1 cellular context compared by ENCODE assay signal in genomic region chr1:56517404-56518130, GRCh38.
TF ChIP-seq lines count a peak whose summit lies in the region.

No MANE protein-coding gene starts in this region.

TF ChIP-seq in K562, 482 proteins besides CTCF, POLR2A, EP300 and RAD21 (continued from another document and continues in another):
- no peak for TF ChIP-seq MBD1 (CRISPR knock-in tag; IDR thresholded peaks at IDR 0.05)
- TF ChIP-seq KDM4B (IDR thresholded peaks at IDR 0.05; ENCODE audit: borderline replicate concordance in 2 of 2, low read depth in 1 of 2), result no peak
- TF ChIP-seq RUNX1 (IDR thresholded peaks at IDR 0.05; ENCODE audit: low read depth), result no peak
- TF ChIP-seq ZFP91 (CRISPR knock-in tag; IDR thresholded peaks at IDR 0.05), result no peak
- no peak for TF ChIP-seq PHF20 (IDR thresholded peaks at IDR 0.05; ENCODE audit: partially characterized antibody)
- TF ChIP-seq ARID2 (IDR thresholded peaks at IDR 0.05), result no peak
- no peak for TF ChIP-seq TSC22D4 (tag; IDR thresholded peaks at IDR 0.05)
- no peak for TF ChIP-seq ZNF583 (CRISPR knock-in tag; IDR thresholded peaks at IDR 0.05)
- TF ChIP-seq ZNF444 (CRISPR knock-in tag; IDR thresholded peaks at IDR 0.05), result no peak
- TF ChIP-seq ZNF551 (CRISPR knock-in tag; IDR thresholded peaks at IDR 0.05), result no peak
- no peak for TF ChIP-seq ZNF511 (CRISPR knock-in tag; IDR thresholded peaks at IDR 0.05)
- TF ChIP-seq SMARCB1 (IDR thresholded peaks at IDR 0.05; ENCODE audit: insufficient read length, low read depth), result no peak
- no peak for TF ChIP-seq CBX3 (IDR thresholded peaks at IDR 0.05; ENCODE audit: borderline replicate concordance in 1 of 2, low read length in 2 of 2)
- no peak for TF ChIP-seq SRSF9 (IDR thresholded peaks at IDR 0.05; ENCODE audit: borderline replicate concordance, low read depth, low read length)
- no peak for TF ChIP-seq NONO (IDR thresholded peaks at IDR 0.05; ENCODE audit: low read depth in 2 of 2, low read length in 1 of 2)
- TF ChIP-seq TGIF2 (CRISPR knock-in tag; IDR thresholded peaks at IDR 0.05), result no peak
- TF ChIP-seq ELK3 (CRISPR knock-in tag; IDR thresholded peaks at IDR 0.05), result no peak
- TF ChIP-seq NR2C1 (IDR thresholded peaks at IDR 0.05), result no peak
- TF ChIP-seq NR2C1 (tag; IDR thresholded peaks at IDR 0.05), result no peak
- TF ChIP-seq ATF3 (IDR thresholded peaks at IDR 0.05), result peak; percentile 50; the same call in 1 of the 2 replicates
- no peak for TF ChIP-seq ATF3 (CRISPR knock-in tag; conservative IDR thresholded peaks at IDR 0.05)
- peak; percentile 91 for TF ChIP-seq RBM25 (IDR thresholded peaks at IDR 0.05; ENCODE audit: low read depth, low read length, severe bottlenecking)
- TF ChIP-seq ZNF398 (CRISPR knock-in tag; IDR thresholded peaks at IDR 0.05), result no peak
- no peak for TF ChIP-seq ZNF586 (CRISPR knock-in tag; conservative IDR thresholded peaks at IDR 0.05)
- no peak for TF ChIP-seq ARID3B (CRISPR knock-in tag; IDR thresholded peaks at IDR 0.05; ENCODE audit: borderline replicate concordance)
- no peak for TF ChIP-seq SLC30A9 (CRISPR knock-in tag; IDR thresholded peaks at IDR 0.05)
- TF ChIP-seq ZNF318 (IDR thresholded peaks at IDR 0.05; ENCODE audit: borderline replicate concordance in 1 of 2, low read depth in 1 of 2), result no peak
- no peak for TF ChIP-seq PML (IDR thresholded peaks at IDR 0.05; ENCODE audit: low read length)
- no peak for TF ChIP-seq HLTF (IDR thresholded peaks at IDR 0.05)
- TF ChIP-seq CREBBP (IDR thresholded peaks at IDR 0.05; ENCODE audit: low read depth, low read length), result no peak
- no peak for TF ChIP-seq TOE1 (IDR thresholded peaks at IDR 0.05; ENCODE audit: borderline replicate concordance)
- TF ChIP-seq TOE1 (CRISPR knock-in tag; IDR thresholded peaks at IDR 0.05; ENCODE audit: borderline replicate concordance, low read depth), result no peak
- TF ChIP-seq EHMT2 (IDR thresholded peaks at IDR 0.05), result no peak
- TF ChIP-seq TAL1 (IDR thresholded peaks at IDR 0.05), result no peak
- TF ChIP-seq SRSF1 (IDR thresholded peaks at IDR 0.05; ENCODE audit: low read depth, low read length), result no peak
- TF ChIP-seq FOXP1 (CRISPR knock-in tag; IDR thresholded peaks at IDR 0.05), result no peak
- peak; percentile 55; the same call in 1 of the 2 replicates for TF ChIP-seq DPF2 (IDR thresholded peaks at IDR 0.05)
- peak; percentile 39; the same call in 1 of the 2 replicates for TF ChIP-seq MAFF (IDR thresholded peaks at IDR 0.05; ENCODE audit: low read length)
- no peak for TF ChIP-seq DLX4 (CRISPR knock-in tag; IDR thresholded peaks at IDR 0.05)
- no peak for TF ChIP-seq CCNT2 (IDR thresholded peaks at IDR 0.05; ENCODE audit: borderline replicate concordance, extremely low read depth, insufficient read length, low read depth, low read length)
- no peak for TF ChIP-seq RBM17 (IDR thresholded peaks at IDR 0.05; ENCODE audit: borderline replicate concordance, low read depth, low read length)
